ENCODE assay signal across 6 cellular contexts in the genomic region with DNA sequence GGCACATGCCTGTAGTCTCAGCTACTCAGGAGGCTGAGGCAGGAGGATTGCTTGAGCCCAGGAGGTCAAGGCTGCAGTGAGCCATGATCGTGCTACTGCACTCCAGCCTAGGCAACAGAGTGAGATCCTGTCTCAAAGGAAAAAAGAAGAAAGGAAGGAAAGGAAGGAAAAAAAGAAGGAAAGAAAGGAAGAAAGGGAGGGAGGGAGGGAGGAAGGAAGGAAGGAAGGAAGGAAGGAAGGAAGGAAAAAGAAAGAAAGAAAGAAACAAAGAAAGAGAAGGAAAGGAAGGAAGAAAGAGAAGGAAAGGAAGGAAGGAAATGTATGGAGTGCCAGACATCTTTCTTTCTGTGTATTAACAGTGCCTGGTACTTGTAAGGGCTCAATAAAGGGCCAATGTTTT. TPM values are rescaled to one million over a fixed set of nuclear protein-coding genes. Genes with fewer than 3 reads are reported as not detected.
"Had no signal": no experiment of that assay in that cellular context is flagged by ENCODE, and none has a peak within 500 bp of the region (broad histone marks: within the 10 kb centered on the region; RNA-seq: fewer than 3 reads in every experiment).

No MANE protein-coding gene starts in this region.

RNA-seq across cellular contexts. Expression of gene BNIP5, which starts 1.5 kb away (rescaled TPM):
- total RNA-seq: GM23338, H1, H9, HepG2, HFFc6, HT1080 had no signal

RNA-seq across cellular contexts. Expression of gene ETV7, which starts 49.2 kb away (rescaled TPM):
- total RNA-seq: HepG2, HT1080 had no signal
